Comparison of ENCODE assay signal across 21 cellular contexts in the genomic region with DNA sequence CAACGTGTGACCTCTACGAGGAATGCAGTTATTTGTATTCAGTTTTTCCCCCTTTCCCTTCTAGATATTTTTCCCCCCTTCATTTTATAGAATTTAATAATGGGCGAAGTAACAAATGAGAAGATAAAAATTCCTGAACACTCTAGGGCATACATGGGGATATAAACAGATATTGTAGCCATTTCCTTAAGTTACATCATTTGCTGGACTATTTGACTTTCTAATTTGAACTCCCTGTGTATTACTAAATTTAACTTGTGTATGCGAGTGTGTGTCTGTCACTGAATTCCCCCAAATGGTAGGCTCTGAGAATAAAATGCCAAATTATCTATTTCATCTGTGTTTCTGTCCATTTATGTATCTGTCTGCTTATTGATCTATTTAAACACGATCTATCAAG.
A peak's percentile ranks its signal among the peaks of the same experiment; 100 is the strongest.
DNase-seq lines count a peak whose midpoint lies in the region; ATAC-seq, FAIRE-seq and TF ChIP-seq lines count a peak whose summit lies in the region.
"Had no signal": no experiment of that assay in that cellular context is flagged by ENCODE, and none has a peak within 500 bp of the region (broad histone marks: within the 10 kb centered on the region; RNA-seq: fewer than 3 reads in every experiment).

No MANE protein-coding gene starts in this region.

- H3K4me3 ChIP-seq in A673 (ENCODE audit: low read depth, low read length, poor library complexity, severe bottlenecking), result no peak overlapping the region
- no peak overlapping the region for H3K4me3 ChIP-seq in astrocyte (ENCODE audit: insufficient read depth, low read depth, low read length)
- H3K4me3 ChIP-seq: Peyer's patch, SJCRH30 had no signal

- no peaks in the 10 kb centered on the region for H3K9me3 ChIP-seq in A673 (ENCODE audit: low read depth, low read length, poor library complexity, severe bottlenecking)
- H3K9me3 ChIP-seq in astrocyte (ENCODE audit: insufficient read depth, low read depth, low read length), result no peaks in the 10 kb centered on the region
- H3K9me3 ChIP-seq: SJCRH30 had no signal

- no peaks in the 10 kb centered on the region for H3K27me3 Mint-ChIP-seq in astrocyte (ENCODE audit: low read depth, unreplicated experiment)
- H3K27me3 Mint-ChIP-seq in glutamatergic neuron (ENCODE audit: unreplicated experiment), result no peaks in the 10 kb centered on the region

- ATAC-seq in GM18873 (IDR thresholded peaks at IDR 0.05; ENCODE audit: low FRiP score, unreplicated experiment) (no peak), GM19395 (IDR thresholded peaks at IDR 0.05; ENCODE audit: unreplicated experiment) (no peak), Right ventricle myocardium inferior (no peak)
- ATAC-seq: HCT116 had no signal

- H3K4me3 Mint-ChIP-seq in astrocyte (ENCODE audit: unreplicated experiment) (no peak overlapping the region), glutamatergic neuron (ENCODE audit: unreplicated experiment) (no peak overlapping the region)
- H3K4me3 Mint-ChIP-seq: B cell; CD4-positive, CD25-positive, alpha-beta regulatory T cell; IgD-negative memory B cell had no signal

- CTCF ChIA-PET in A673 (lab: Charles Lee), result no interaction called here

- H3K27me3 ChIP-seq in A673 (replicated peaks; ENCODE audit: insufficient read depth, low read depth, low read length, poor library complexity) (no peaks in the 10 kb centered on the region), astrocyte (ENCODE audit: insufficient read depth, low read length) (no peaks in the 10 kb centered on the region)
- H3K27me3 ChIP-seq: Peyer's patch had no signal

- DNase-seq in A673 (ENCODE audit: low spot score) (no peak), HTR-8/SVneo (ENCODE audit: insufficient read length, low spot score) (no peak), astrocyte (ENCODE audit: low read depth) (no peak), glutamatergic neuron (no peak), Right ventricle myocardium inferior (ENCODE audit: missing footprints) (no peak), NCI-H2081 treated with DMSO at 0.1 percent for 48 hours (lab: John Stamatoyannopoulos, UW) (no peak)
- DNase-seq: CD4-positive, CD25-positive, alpha-beta regulatory T cell; DMS79; Karpas-422; MV-4-11; NCI-H1694; NCI-H446; Peyer's patch; SJCRH30 had no signal

- no peaks in the 10 kb centered on the region for H3K36me3 ChIP-seq in A673 (ENCODE audit: insufficient read depth, low read length, poor library complexity, severe bottlenecking)
- H3K36me3 ChIP-seq in astrocyte (ENCODE audit: insufficient read depth, low read length), result no peaks in the 10 kb centered on the region
- H3K36me3 ChIP-seq: Peyer's patch, SJCRH30 had no signal

- H3K79me2 ChIP-seq in astrocyte (ENCODE audit: insufficient read depth, low read length), result no peaks in the 10 kb centered on the region

- POLR2A ChIA-PET in A673 (lab: Charles Lee; ENCODE audit: low non-redundant PET), result no interaction called here

- H3K4me1 ChIP-seq in A673 (ENCODE audit: insufficient read depth, low read length, poor library complexity, severe bottlenecking) (peaks cover 20% of the 10 kb centered on the region), astrocyte (ENCODE audit: insufficient read depth, low read length) (no peaks in the 10 kb centered on the region)
- H3K4me1 ChIP-seq: Peyer's patch, SJCRH30 had no signal

- H3K27ac Mint-ChIP-seq in astrocyte (ENCODE audit: unreplicated experiment) (no peak overlapping the region), glutamatergic neuron (ENCODE audit: unreplicated experiment) (peak overlapping the region; percentile 46)
- H3K27ac Mint-ChIP-seq: B cell; CD4-positive, CD25-positive, alpha-beta regulatory T cell; IgD-negative memory B cell had no signal

- H3K9me3 Mint-ChIP-seq in astrocyte (ENCODE audit: unreplicated experiment) (no peaks in the 10 kb centered on the region), glutamatergic neuron (ENCODE audit: unreplicated experiment) (peaks cover 4% of the 10 kb centered on the region)

- no peak overlapping the region for H3K9ac ChIP-seq in astrocyte (ENCODE audit: low read length)

- peak overlapping the region; percentile 41 for H3K4me2 ChIP-seq in astrocyte (ENCODE audit: low read length)

- H3K27ac ChIP-seq in A673 (ENCODE audit: low read depth, low read length, poor library complexity, severe bottlenecking), result peak overlapping the region; percentile 75
- no peak overlapping the region for H3K27ac ChIP-seq in astrocyte (ENCODE audit: low read depth, low read length)
- H3K27ac ChIP-seq: 22Rv1, Peyer's patch, SJCRH30 had no signal

- no peaks in the 10 kb centered on the region for H3K36me3 Mint-ChIP-seq in astrocyte (ENCODE audit: low read depth, unreplicated experiment)
- no peaks in the 10 kb centered on the region for H3K36me3 Mint-ChIP-seq in glutamatergic neuron (ENCODE audit: unreplicated experiment)
- H3K36me3 Mint-ChIP-seq: CD4-positive, CD25-positive, alpha-beta regulatory T cell; IgD-negative memory B cell had no signal

- H3K4me1 Mint-ChIP-seq in astrocyte (ENCODE audit: low read depth, unreplicated experiment) (no peaks in the 10 kb centered on the region), glutamatergic neuron (ENCODE audit: low read depth, unreplicated experiment) (peaks cover 11% of the 10 kb centered on the region)
- H3K4me1 Mint-ChIP-seq: B cell; CD4-positive, CD25-positive, alpha-beta regulatory T cell; IgD-negative memory B cell had no signal

- intact Hi-C loops in A673 (cut with micrococcal nuclease; ENCODE audit: unreplicated experiment), result no loop called here
- intact Hi-C loops in Right ventricle myocardium inferior (cut with DNase I), result no loop called here

- no peaks in the 10 kb centered on the region for H4K20me1 ChIP-seq in astrocyte (ENCODE audit: insufficient read depth, low read length)

- FAIRE-seq in HTR-8/SVneo (lab: Jason Lieb, UNC) (peak; percentile 44), astrocyte (lab: Jason Lieb, UNC) (no peak)
- FAIRE-seq: H1 had no signal

- BruUV-seq in A673 (replicated peaks; lab: Mats Ljungman, UMichigan), result TSS peak; percentile 71

- H2AFZ ChIP-seq in astrocyte (ENCODE audit: low read depth, low read length), result no peak overlapping the region

- TF ChIP-seq CTCF in A673 (conservative IDR thresholded peaks at IDR 0.05; ENCODE audit: low read depth, low read length), result no peak
- no peak for TF ChIP-seq CTCF in astrocyte (IDR thresholded peaks at IDR 0.05; ENCODE audit: insufficient read depth, low read depth, low read length)
- TF ChIP-seq CTCF in glutamatergic neuron (IDR thresholded peaks at IDR 0.05; ENCODE audit: partially characterized antibody, unreplicated experiment), result no peak
